ENCODE assay signal across 18 cellular contexts in the genomic region with DNA sequence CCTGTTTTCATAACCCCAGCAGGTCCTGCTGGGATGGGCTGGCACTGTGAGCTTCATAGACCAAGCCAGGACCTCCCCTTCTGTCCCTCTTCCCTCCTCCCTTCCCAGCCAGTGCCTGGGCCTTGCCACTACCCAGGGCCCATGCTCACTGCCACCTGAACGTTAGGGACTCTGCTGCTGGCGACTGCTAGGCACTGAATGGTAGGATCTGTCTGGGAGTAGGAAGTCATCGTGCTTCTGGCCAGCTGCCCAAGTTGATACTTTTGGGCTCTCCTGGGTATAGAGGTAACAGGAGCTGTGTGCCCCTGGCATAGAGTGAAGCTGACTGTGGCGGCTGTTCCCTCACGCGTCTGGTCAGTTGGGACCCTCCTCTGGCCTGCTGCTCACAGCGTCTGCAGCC. TPM values are rescaled to one million over a fixed set of nuclear protein-coding genes. Genes with fewer than 3 reads are reported as not detected.
DNase-seq lines count a peak whose midpoint lies in the region; ATAC-seq and TF ChIP-seq lines count a peak whose summit lies in the region.
"Had no signal": no experiment of that assay in that cellular context is flagged by ENCODE, and none has a peak within 500 bp of the region (broad histone marks: within the 10 kb centered on the region; RNA-seq: fewer than 3 reads in every experiment).

No MANE protein-coding gene starts in this region.

- H3K4me3 Mint-ChIP-seq in activated T-cell treated with anti-CD3 and anti-CD28 coated beads, Interleukin-2, amount 50 U/mL, for 24 hours: no peak overlapping the region
- H3K4me3 Mint-ChIP-seq in activated naive CD8-positive, alpha-beta T cell treated with anti-CD3 and anti-CD28 coated beads, Interleukin-2, amount 50 U/mL, for 24 hours: no peak overlapping the region

- H4K8ac ChIP-seq in neuronal stem cell (ENCODE audit: low read depth, low read length): no peak overlapping the region

- no peaks in the 10 kb centered on the region for H3K27me3 Mint-ChIP-seq in activated T-cell treated with anti-CD3 and anti-CD28 coated beads, Interleukin-2, amount 50 U/mL, for 24 hours
- H3K27me3 Mint-ChIP-seq in activated naive CD8-positive, alpha-beta T cell treated with anti-CD3 and anti-CD28 coated beads, Interleukin-2, amount 50 U/mL, for 24 hours: no peaks in the 10 kb centered on the region

- peaks cover 16 to 18% of the 10 kb centered on the region in 2 experiments; a peak in 3 of 4 replicates for H3K36me3 ChIP-seq in HCT116 (ENCODE audit: control insufficient read depth in 1 of 2, insufficient read depth in 2 of 2, low read length in 2 of 2)
- peaks cover 38 to 93% of the 10 kb centered on the region in 2 donors for H3K36me3 ChIP-seq in neuronal stem cell (replicated peaks in 1 of 2; ENCODE audit: control insufficient read depth in 2 of 2, insufficient read depth in 2 of 2, low read length in 2 of 2)

- H3K9me2 ChIP-seq in HCT116 (ENCODE audit: insufficient read depth): no peaks in the 10 kb centered on the region

- no peak for TF ChIP-seq POLR2A in HCT116 (IDR thresholded peaks at IDR 0.05; ENCODE audit: borderline replicate concordance, extremely low read depth, insufficient read depth, insufficient read length)

- TF ChIP-seq CTCF in HCT116 (IDR thresholded peaks at IDR 0.05 in 2 of 3, conservative IDR thresholded peaks at IDR 0.05 in 1 of 3; ENCODE audit: borderline replicate concordance in 1 of 3, insufficient read depth in 1 of 3, low read depth in 2 of 3, low read length in 2 of 3): no peak

- H3K4me3 ChIP-seq in HCT116 (replicated peaks in 1 of 2; ENCODE audit: low read depth in 1 of 2, low read length in 2 of 2) (no peak overlapping the region), neuronal stem cell (ENCODE audit: low read length in 2 of 2) (no peak overlapping the region)
- H3K4me3 ChIP-seq: HAP-1 had no signal

- peak overlapping the region; percentile 28 for H3K4ac ChIP-seq in neuronal stem cell (ENCODE audit: low read length)

- H3K4me1 ChIP-seq in HCT116 (ENCODE audit: control insufficient read depth in 1 of 2, insufficient read depth in 2 of 2, low read length in 2 of 2): no peaks in the 10 kb centered on the region
- H3K4me1 ChIP-seq in neuronal stem cell (ENCODE audit: control insufficient read depth in 2 of 2, insufficient read depth in 1 of 2, low read depth in 1 of 2, low read length in 2 of 2): no peaks in the 10 kb centered on the region
- H3K4me1 ChIP-seq: HAP-1 had no signal

- H3K4me2 ChIP-seq in HCT116 (ENCODE audit: low read length): no peak overlapping the region
- no peak overlapping the region for H3K4me2 ChIP-seq in neuronal stem cell (ENCODE audit: insufficient read depth, low read length, poor library complexity, severe bottlenecking)

- peak overlapping the region; percentile 47 for H3K14ac ChIP-seq in neuronal stem cell (ENCODE audit: low read length)

- peaks cover 11% of the 10 kb centered on the region for H3K79me1 ChIP-seq in neuronal stem cell (ENCODE audit: low read depth, low read length)

- H2BK15ac ChIP-seq in neuronal stem cell (ENCODE audit: low read length): no peak overlapping the region

- peaks cover 23% of the 10 kb centered on the region for H3K4me1 Mint-ChIP-seq in activated T-cell treated with anti-CD3 and anti-CD28 coated beads, Interleukin-2, amount 50 U/mL, for 24 hours (ENCODE audit: low read depth)
- peaks cover 22% of the 10 kb centered on the region for H3K4me1 Mint-ChIP-seq in activated naive CD8-positive, alpha-beta T cell treated with anti-CD3 and anti-CD28 coated beads, Interleukin-2, amount 50 U/mL, for 24 hours

- no peak for DNase-seq in activated T-cell treated with anti-CD3 and anti-CD28 coated beads, Interleukin-2, amount 50 U/mL, for 24 hours
- DNase-seq in activated T-cell treated with anti-CD3 and anti-CD28 coated beads, Interleukin-2, amount 50 U/mL, for 1 hour: no peak
- no peak for DNase-seq in HCT116 (ENCODE audit: low read depth, low spot score)
- DNase-seq in activated naive CD8-positive, alpha-beta T cell treated with anti-CD3 and anti-CD28 coated beads, Interleukin-2, amount 50 U/mL, for 24 hours: no peak
- no peak for DNase-seq in neuronal stem cell (ENCODE audit: low spot score)
- DNase-seq in GOT3 (lab: John Stamatoyannopoulos, UW): no peak
- DNase-seq in stimulated activated CD4-positive, alpha-beta T cell treated with anti-CD3 and anti-CD28 coated beads, Interleukin-15, amount 100 ng/mL, for 24 hours: no peak
- DNase-seq in iPS-NIHi7 (ENCODE audit: extremely low spot score): no peak
- DNase-seq: DMS79, KBM-7, NCI-H1092 treated with DMSO at 0.1 percent for 48 hours, NCI-H1694, NCI-H2107, NCI-H345, NCI-H748 treated with DMSO at 0.1 percent for 48 hours, PC-3 had no signal

- H3K9me3 Mint-ChIP-seq in activated T-cell treated with anti-CD3 and anti-CD28 coated beads, Interleukin-2, amount 50 U/mL, for 24 hours: no peaks in the 10 kb centered on the region
- H3K9me3 Mint-ChIP-seq in activated naive CD8-positive, alpha-beta T cell treated with anti-CD3 and anti-CD28 coated beads, Interleukin-2, amount 50 U/mL, for 24 hours: no peaks in the 10 kb centered on the region

- H3K27ac Mint-ChIP-seq in activated T-cell treated with anti-CD3 and anti-CD28 coated beads, Interleukin-2, amount 50 U/mL, for 24 hours: peak overlapping the region; percentile 79
- H3K27ac Mint-ChIP-seq in activated naive CD8-positive, alpha-beta T cell treated with anti-CD3 and anti-CD28 coated beads, Interleukin-2, amount 50 U/mL, for 24 hours: no peak overlapping the region

- H2BK120ac ChIP-seq in neuronal stem cell (ENCODE audit: low read depth, low read length): no peak overlapping the region

- no peak for ATAC-seq in HCT116
- peak; percentile 17 for ATAC-seq in activated naive CD8-positive, alpha-beta T cell treated with anti-CD3 and anti-CD28 coated beads, Interleukin-2, amount 50 U/mL, for 24 hours
- ATAC-seq: PC-3 had no signal

- CTCF ChIA-PET in HCT116 (lab: Charles Lee): no interaction called here

- no peak overlapping the region for H4K91ac ChIP-seq in neuronal stem cell (ENCODE audit: low read depth, low read length, poor library complexity)

- H2AK5ac ChIP-seq in neuronal stem cell (ENCODE audit: low read depth, low read length): no peak overlapping the region

- H4K20me1 ChIP-seq in HCT116 (ENCODE audit: insufficient read depth): peaks cover 7% of the 10 kb centered on the region; the same call in 1 of the 2 replicates

- no peaks in the 10 kb centered on the region for H3K27me3 ChIP-seq in HCT116 (ENCODE audit: insufficient read depth, low read length)
- H3K27me3 ChIP-seq in neuronal stem cell (ENCODE audit: control insufficient read depth in 3 of 3, insufficient read depth in 3 of 3, low read depth in 1 of 3, low read length in 3 of 3): no peaks in the 10 kb centered on the region

- H3K23ac ChIP-seq in neuronal stem cell (ENCODE audit: low read depth, low read length, poor library complexity): no peak overlapping the region

- intact Hi-C loops in HCT116 (cut with micrococcal nuclease): no loop called here

- no peak overlapping the region for H3K18ac ChIP-seq in neuronal stem cell (ENCODE audit: low read length)

- no TSS peak for BruUV-seq in HCT116 (replicated peaks; lab: Mats Ljungman, UMichigan)

- H3K79me2 ChIP-seq in HCT116 (ENCODE audit: insufficient read depth, low read length): peaks cover 14% of the 10 kb centered on the region; the same call in 1 of the 2 replicates

- H3K9me3 ChIP-seq in HCT116 (ENCODE audit: control insufficient read depth in 1 of 2, insufficient read depth in 1 of 2, low read depth in 1 of 2, low read length in 2 of 2) (no peaks in the 10 kb centered on the region), neuronal stem cell (replicated peaks in 1 of 2; ENCODE audit: control insufficient read depth in 2 of 2, insufficient read depth in 1 of 2, low read depth in 1 of 2, low read length in 2 of 2) (no peaks in the 10 kb centered on the region)
- H3K9me3 ChIP-seq: HAP-1 had no signal

- H3K27ac ChIP-seq in HCT116 (ENCODE audit: low read depth, low read length) (no peak overlapping the region), neuronal stem cell (replicated peaks; ENCODE audit: low read length) (no peak overlapping the region)
- H3K27ac ChIP-seq: HL-60 had no signal

- POLR2A ChIA-PET in HCT116 (lab: Charles Lee): no interaction called here

- WGBS in neuronal stem cell (ENCODE audit: extremely low coverage in 2 of 2, insufficient read length in 2 of 2, insufficient replicate concordance in 1 of 2), 2 donors: no CpG with 5 or more reads among the region's 7 CpGs

- H2AFZ ChIP-seq in HCT116 (ENCODE audit: low read depth, low read length, poor library complexity, severe bottlenecking) (no peak overlapping the region), neuronal stem cell (ENCODE audit: low read length) (no peak overlapping the region)

- TF ChIP-seq RAD21 in HCT116 (IDR thresholded peaks at IDR 0.05; ENCODE audit: low read depth): no peak

- RAD21 ChIA-PET in HCT116 (lab: Charles Lee; ENCODE audit: low non-redundant PET in 1 of 2, low total read pairs in 2 of 2, uncharacterized antibody in 2 of 2, unreplicated experiment in 2 of 2): no interaction called here

- H3K36me3 Mint-ChIP-seq in activated T-cell treated with anti-CD3 and anti-CD28 coated beads, Interleukin-2, amount 50 U/mL, for 24 hours (ENCODE audit: low read depth): peaks cover 83% of the 10 kb centered on the region
- peaks cover 37% of the 10 kb centered on the region for H3K36me3 Mint-ChIP-seq in activated naive CD8-positive, alpha-beta T cell treated with anti-CD3 and anti-CD28 coated beads, Interleukin-2, amount 50 U/mL, for 24 hours (ENCODE audit: low read depth)

- H3K9ac ChIP-seq in HCT116 (ENCODE audit: low read length) (no peak overlapping the region), neuronal stem cell (ENCODE audit: low read depth, low read length, poor library complexity) (peak overlapping the region; percentile 16)

- no peak overlapping the region for H2BK12ac ChIP-seq in neuronal stem cell (ENCODE audit: low read length)

- H2BK5ac ChIP-seq in neuronal stem cell (ENCODE audit: low read length): no peak overlapping the region

TF ChIP-seq in HCT116, 20 proteins besides CTCF, POLR2A, EP300 and RAD21:
- 0 out of 2 replicates have a peak, but pooled peaks have one; percentile 21 for TF ChIP-seq POLR2AphosphoS5 (IDR thresholded peaks at IDR 0.05; ENCODE audit: low read depth, low read length)
- no peak for TF ChIP-seq ZNF274 (IDR thresholded peaks at IDR 0.05; ENCODE audit: low read depth, low read length)

RNA-seq across cellular contexts. Expression of gene TRIM41, which starts 8.4 kb away (rescaled TPM):
- 51.8 TPM for total RNA-seq in HCT116 (2021; ENCODE audit: unreplicated experiment)
- polyA plus RNA-seq in HCT116 (2012): 34.1 and 37.8 TPM in 2 replicates
- polyA plus RNA-seq in neuronal stem cell (2013, experiment 1 of 2): 21.0 TPM
- 21.3 TPM for polyA plus RNA-seq in neuronal stem cell (2013, experiment 2 of 2)

RNA-seq across cellular contexts. Expression of gene RACK1, which starts 12.3 kb away (rescaled TPM):
- 2,432 TPM for total RNA-seq in HCT116 (2021; ENCODE audit: unreplicated experiment)
- 5,228 and 5,585 TPM in 2 replicates for polyA plus RNA-seq in HCT116 (2012)
- 3,697 TPM for polyA plus RNA-seq in neuronal stem cell (2013, experiment 1 of 2)
- polyA plus RNA-seq in neuronal stem cell (2013, experiment 2 of 2): 3,656 TPM

RNA-seq across cellular contexts. Expression of gene TRIM7, which starts 26.4 kb away (rescaled TPM):
- 30.2 TPM for total RNA-seq in HCT116 (2021; ENCODE audit: unreplicated experiment)
- polyA plus RNA-seq in HCT116 (2012): 21.9 and 25.3 TPM in 2 replicates
- 0.28 TPM for polyA plus RNA-seq in neuronal stem cell (2013, experiment 1 of 2)
- 0.28 TPM for polyA plus RNA-seq in neuronal stem cell (2013, experiment 2 of 2)

RNA-seq across cellular contexts. Expression of gene TRIM52, which starts 29.5 kb away (rescaled TPM):
- total RNA-seq in HCT116 (2021; ENCODE audit: unreplicated experiment): 7.6 TPM
- polyA plus RNA-seq in HCT116 (2012): 5.7 and 6.3 TPM in 2 replicates
- polyA plus RNA-seq in neuronal stem cell (2013, experiment 1 of 2): 4.1 TPM
- polyA plus RNA-seq in neuronal stem cell (2013, experiment 2 of 2): 4.4 TPM
